Comparison of ENCODE assay signal across 23 cellular contexts in the genomic region with DNA sequence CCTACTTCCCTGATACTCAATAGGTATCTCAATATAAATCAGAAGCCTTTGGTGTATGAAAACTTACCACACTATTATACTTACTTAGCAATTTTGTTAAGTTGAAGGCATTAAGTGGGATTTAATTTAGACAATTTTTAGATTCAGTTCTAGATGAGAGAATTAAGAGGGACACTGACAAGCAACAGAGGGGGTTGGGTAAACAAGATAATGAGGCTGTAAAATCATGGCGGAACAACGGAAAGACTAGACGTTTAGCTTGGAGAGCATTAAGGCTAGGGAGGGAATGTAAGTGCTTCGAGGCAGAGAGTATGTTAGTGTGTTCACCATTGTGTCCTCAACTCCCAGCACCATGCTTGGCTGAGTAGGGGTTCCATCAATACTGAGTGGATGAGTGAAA.
"Had no signal": no experiment of that assay in that cellular context is flagged by ENCODE, and none has a peak within 500 bp of the region (broad histone marks: within the 10 kb centered on the region; RNA-seq: fewer than 3 reads in every experiment).

No MANE protein-coding gene starts in this region.

- ATAC-seq: activated naive CD8-positive, alpha-beta T cell treated with anti-CD3 and anti-CD28 coated beads, Interleukin-2, amount 50 U/mL, for 24 hours; activated T-cell treated with anti-CD3 and anti-CD28 coated beads, Interleukin-2, amount 50 U/mL, for 4 hours; activated T-helper 17 cell treated with anti-CD3 and anti-CD28 coated beads, Interleukin-2, amount 50 U/mL, for 72 hours; left colon; right lobe of liver; stimulated activated effector memory CD8-positive, alpha-beta T cell treated with anti-CD3 and anti-CD28 coated beads, Interleukin-12 subunit alpha, Interleukin-12 subunit beta, amount 100 ng/mL, for 72 hours; WTC11 had no signal

- DNase-seq: activated CD4-positive, alpha-beta memory T cell treated with anti-CD3 and anti-CD28 coated beads, Interleukin-2, amount 10 ng/mL, durations not matched to agents 7 days and 5 days; activated CD4-positive, alpha-beta T cell treated with anti-CD3 and anti-CD28 coated beads for 1 hour; activated CD4-positive, alpha-beta T cell treated with anti-CD3 and anti-CD28 coated beads, Interleukin-2, amount 10 ng/mL, durations not matched to agents 7 days and 5 days; activated gamma-delta T cell treated with Interleukin-2 at 50 U/mL for 16 hours; activated naive CD8-positive, alpha-beta T cell treated with anti-CD3 and anti-CD28 coated beads, Interleukin-2, amount 50 U/mL, for 24 hours; activated T-cell treated with anti-CD3 and anti-CD28 coated beads, Interleukin-2, amount 50 U/mL, for 4 hours; amygdala; caudate nucleus; foreskin fibroblast; head of caudate nucleus; hippocampal formation; kidney; left colon; mammary epithelial cell; naive B cell; nephron progenitor cell; ovary; right lobe of liver; stimulated activated CD4-positive, alpha-beta T cell treated with anti-CD3 and anti-CD28 coated beads, Interleukin-4, amount 100 ng/mL, for 24 hours; trophoblast cell had no signal
